ENCODE assay signal across 16 cellular contexts in the genomic region with DNA sequence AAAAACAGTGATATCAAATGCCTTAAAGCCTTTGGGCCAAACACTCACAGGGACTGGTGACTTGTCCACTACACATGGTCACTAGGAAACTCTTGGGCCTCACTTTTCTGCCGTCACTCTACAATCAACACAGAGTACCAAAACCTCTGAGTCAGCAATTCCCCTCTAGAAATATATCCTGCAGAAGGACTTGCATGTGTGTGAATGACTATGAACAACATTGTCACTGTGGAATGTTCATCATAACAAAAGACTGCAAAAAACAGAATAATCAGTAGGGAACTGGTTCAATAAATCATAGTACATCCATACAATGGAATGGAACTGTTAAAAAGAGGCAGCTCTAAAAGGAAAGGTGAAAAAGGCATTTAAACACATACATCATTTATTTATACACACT.
"Had no signal": no experiment of that assay in that cellular context is flagged by ENCODE, and none has a peak within 500 bp of the region (broad histone marks: within the 10 kb centered on the region; RNA-seq: fewer than 3 reads in every experiment).

No MANE protein-coding gene starts in this region.

- H3K9me3 Mint-ChIP-seq: activated naive CD8-positive, alpha-beta T cell treated with anti-CD3 and anti-CD28 coated beads for 36 hours; activated T-helper 1 cell treated with anti-CD3 and anti-CD28 coated beads, Interleukin-12 subunit alpha, Interleukin-12 subunit beta, Interleukin-2, Interleukin-4 antibody, amounts not matched to agents 30 ng/mL and 10 ng/mL and 1 ng/mL, durations not matched to agents 14 hours and 24 hours and 36 hours; brain; stimulated activated naive CD8-positive, alpha-beta T cell treated with anti-CD3 and anti-CD28 coated beads, Interleukin-15, Interleukin-2, amounts not matched to agents 100 ng/mL and 50 ng/mL, for 24 hours had no signal

- H3K27ac ChIP-seq: colonic mucosa, upper lobe of right lung, VCaP had no signal

- H3K9me3 ChIP-seq: colonic mucosa, upper lobe of right lung had no signal

- H3K27me3 Mint-ChIP-seq: activated CD4-positive, alpha-beta T cell treated with anti-CD3 and anti-CD28 coated beads for 36 hours; activated naive CD8-positive, alpha-beta T cell treated with anti-CD3 and anti-CD28 coated beads for 36 hours; brain; stimulated activated naive CD8-positive, alpha-beta T cell treated with anti-CD3 and anti-CD28 coated beads, Interleukin-15, Interleukin-2, amounts not matched to agents 100 ng/mL and 50 ng/mL, for 24 hours had no signal

- H3K4me3 ChIP-seq: colonic mucosa, upper lobe of right lung had no signal

- H3K27ac Mint-ChIP-seq: activated CD4-positive, alpha-beta T cell treated with anti-CD3 and anti-CD28 coated beads for 36 hours; activated naive CD8-positive, alpha-beta T cell treated with anti-CD3 and anti-CD28 coated beads for 36 hours; activated T-helper 1 cell treated with anti-CD3 and anti-CD28 coated beads, Interleukin-12 subunit alpha, Interleukin-12 subunit beta, Interleukin-2, Interleukin-4 antibody, amounts not matched to agents 30 ng/mL and 10 ng/mL and 1 ng/mL, durations not matched to agents 14 hours and 24 hours and 36 hours; brain; stimulated activated naive CD8-positive, alpha-beta T cell treated with anti-CD3 and anti-CD28 coated beads, Interleukin-15, Interleukin-2, amounts not matched to agents 100 ng/mL and 50 ng/mL, for 24 hours had no signal

- H3K27me3 ChIP-seq: colonic mucosa, upper lobe of right lung had no signal

- H3K4me3 Mint-ChIP-seq: activated CD4-positive, alpha-beta T cell treated with anti-CD3 and anti-CD28 coated beads for 36 hours; activated naive CD8-positive, alpha-beta T cell treated with anti-CD3 and anti-CD28 coated beads for 36 hours; activated T-helper 1 cell treated with anti-CD3 and anti-CD28 coated beads, Interleukin-12 subunit alpha, Interleukin-12 subunit beta, Interleukin-2, Interleukin-4 antibody, amounts not matched to agents 30 ng/mL and 10 ng/mL and 1 ng/mL, durations not matched to agents 14 hours and 24 hours and 36 hours; brain; stimulated activated naive CD8-positive, alpha-beta T cell treated with anti-CD3 and anti-CD28 coated beads, Interleukin-15, Interleukin-2, amounts not matched to agents 100 ng/mL and 50 ng/mL, for 24 hours had no signal

- DNase-seq: activated CD4-positive, alpha-beta T cell treated with anti-CD3 and anti-CD28 coated beads for 36 hours; activated naive CD8-positive, alpha-beta T cell treated with anti-CD3 and anti-CD28 coated beads for 36 hours; amygdala; central memory CD4-positive, alpha-beta T cell; colonic mucosa; effector CD4-positive, alpha-beta T cell; foreskin melanocyte; kidney glomerular epithelial cell; mesendoderm; T1000; upper lobe of right lung had no signal

- H3K4me1 ChIP-seq: colonic mucosa had no signal

- ATAC-seq: activated CD4-positive, alpha-beta T cell treated with anti-CD3 and anti-CD28 coated beads for 36 hours; sciatic nerve; upper lobe of right lung had no signal

- H3K36me3 ChIP-seq: colonic mucosa had no signal
